ENCODE assay signal across 15 cellular contexts in genomic region chr7:120547605-120548004, GRCh38.
"Had no signal": no experiment of that assay in that cellular context is flagged by ENCODE, and none has a peak within 500 bp of the region (broad histone marks: within the 10 kb centered on the region; RNA-seq: fewer than 3 reads in every experiment).

No MANE protein-coding gene starts in this region.

- H3K4me1 Mint-ChIP-seq: central memory CD8-positive, alpha-beta T cell; neural progenitor cell; stimulated activated effector memory CD8-positive, alpha-beta T cell treated with anti-CD3 and anti-CD28 coated beads, Interleukin-12 subunit alpha, Interleukin-12 subunit beta, amount 100 ng/mL, for 72 hours had no signal

- H3K9me3 Mint-ChIP-seq: activated T-helper 1 cell treated with anti-CD3 and anti-CD28 coated beads, Interleukin-12 subunit alpha, Interleukin-12 subunit beta, Interleukin-2, Interleukin-4 antibody, amounts not matched to agents 30 ng/mL and 10 ng/mL and 1 ng/mL, durations not matched to agents 14 hours and 24 hours and 36 hours; neural progenitor cell had no signal

- H3K27me3 Mint-ChIP-seq: central memory CD8-positive, alpha-beta T cell had no signal

- ATAC-seq: activated CD4-positive, CD25-positive, alpha-beta regulatory T cell treated with anti-CD3 and anti-CD28 coated beads, Interleukin-2, amount 50 U/mL, for 24 hours; left lobe of liver; stimulated activated effector memory CD8-positive, alpha-beta T cell treated with anti-CD3 and anti-CD28 coated beads, Interleukin-12 subunit alpha, Interleukin-12 subunit beta, amount 100 ng/mL, for 72 hours had no signal

- H3K36me3 Mint-ChIP-seq: neural progenitor cell; stimulated activated effector memory CD8-positive, alpha-beta T cell treated with anti-CD3 and anti-CD28 coated beads, Interleukin-12 subunit alpha, Interleukin-12 subunit beta, amount 100 ng/mL, for 72 hours had no signal

- H3K27ac Mint-ChIP-seq: activated T-helper 1 cell treated with anti-CD3 and anti-CD28 coated beads, Interleukin-12 subunit alpha, Interleukin-12 subunit beta, Interleukin-2, Interleukin-4 antibody, amounts not matched to agents 30 ng/mL and 10 ng/mL and 1 ng/mL, durations not matched to agents 14 hours and 24 hours and 36 hours; neural progenitor cell; stimulated activated effector memory CD8-positive, alpha-beta T cell treated with anti-CD3 and anti-CD28 coated beads, Interleukin-12 subunit alpha, Interleukin-12 subunit beta, amount 100 ng/mL, for 72 hours had no signal

- DNase-seq: activated naive CD4-positive, alpha-beta T cell treated with Interleukin-2 at 50 U/mL for 16 hours; anterior cingulate cortex; brain microvascular endothelial cell; effector CD8-positive, alpha-beta T cell; foreskin fibroblast; hippocampal formation; midbrain; stimulated activated CD4-positive, alpha-beta T cell treated with anti-CD3 and anti-CD28 coated beads, Interleukin-12 subunit alpha, Interleukin-12 subunit beta, amount 100 ng/mL, for 4 hours; stimulated activated CD4-positive, alpha-beta T cell treated with anti-CD3 and anti-CD28 coated beads, Interleukin-2, amount 100 ng/mL, for 24 hours had no signal

- H3K4me3 Mint-ChIP-seq: activated T-helper 1 cell treated with anti-CD3 and anti-CD28 coated beads, Interleukin-12 subunit alpha, Interleukin-12 subunit beta, Interleukin-2, Interleukin-4 antibody, amounts not matched to agents 30 ng/mL and 10 ng/mL and 1 ng/mL, durations not matched to agents 14 hours and 24 hours and 36 hours; central memory CD8-positive, alpha-beta T cell; neural progenitor cell; stimulated activated effector memory CD8-positive, alpha-beta T cell treated with anti-CD3 and anti-CD28 coated beads, Interleukin-12 subunit alpha, Interleukin-12 subunit beta, amount 100 ng/mL, for 72 hours had no signal
